Comparison of ENCODE assay signal across 1 cellular context in genomic region chr18:63936156-63936931, GRCh38.
A peak's percentile ranks its signal among the peaks of the same experiment; 100 is the strongest.
TF ChIP-seq lines count a peak whose summit lies in the region.

No MANE protein-coding gene starts in this region.

TF ChIP-seq in H1, 55 proteins besides CTCF, POLR2A, EP300 and RAD21:
- TF ChIP-seq CHD7 (IDR thresholded peaks at IDR 0.05; ENCODE audit: insufficient replicate concordance, low read length) (peak; percentile 48), JUND (IDR thresholded peaks at IDR 0.05; ENCODE audit: low read length) (no peak), ASH2L (IDR thresholded peaks at IDR 0.05; ENCODE audit: low read length) (peak; percentile 76), KDM4A (IDR thresholded peaks at IDR 0.05; ENCODE audit: low read depth, low read length, severe bottlenecking) (peak; percentile 92), TEAD4 (IDR thresholded peaks at IDR 0.05; ENCODE audit: low read depth, low read length) (no peak), RXRA (IDR thresholded peaks at IDR 0.05; ENCODE audit: insufficient read depth, low read depth, low read length) (no peak), MAX (IDR thresholded peaks at IDR 0.05) (peak; percentile 60; the same call in 1 of the 2 replicates), HDAC6 (IDR thresholded peaks at IDR 0.05; ENCODE audit: low read depth, low read length) (no peak), CBX5 (IDR thresholded peaks at IDR 0.05; ENCODE audit: low read depth, low read length) (no peak), SIN3A (conservative IDR thresholded peaks at IDR 0.05 in 1 of 2, IDR thresholded peaks at IDR 0.05 in 1 of 2; ENCODE audit: low read depth in 1 of 2, low read length in 2 of 2) (no peak), CHD1 (IDR thresholded peaks at IDR 0.05; ENCODE audit: low read depth, low read length) (no peak), SUZ12 (IDR thresholded peaks at IDR 0.05; ENCODE audit: low read length) (peak; percentile 20; the same call in 1 of the 2 replicates), POU5F1 (IDR thresholded peaks at IDR 0.05; ENCODE audit: low read depth, low read length) (no peak), KDM1A (IDR thresholded peaks at IDR 0.05; ENCODE audit: borderline replicate concordance, low read length) (peak; percentile 12; the same call in 1 of the 2 replicates), SRF (IDR thresholded peaks at IDR 0.05; ENCODE audit: low read depth, low read length) (no peak), PHF8 (conservative IDR thresholded peaks at IDR 0.05; ENCODE audit: low read depth, low read length) (0 out of 2 replicates have a peak, but pooled peaks have one; percentile 37), BRCA1 (IDR thresholded peaks at IDR 0.05; ENCODE audit: low read depth, low read length) (no peak), TAF1 (IDR thresholded peaks at IDR 0.05; ENCODE audit: low read depth, low read length) (peak; percentile 43; the same call in 1 of the 2 replicates), E2F6 (IDR thresholded peaks at IDR 0.05) (peak; percentile 93), HDAC2 (IDR thresholded peaks at IDR 0.05; ENCODE audit: borderline replicate concordance in 1 of 2, low read depth in 2 of 2, low read length in 2 of 2) (peak in 1 of 2 experiments; percentile 65; a peak in 1 of 4 replicates), TBP (IDR thresholded peaks at IDR 0.05; ENCODE audit: low read depth, low read length) (peak; percentile 55; the same call in 1 of the 2 replicates), CREB1 (IDR thresholded peaks at IDR 0.05) (peak; percentile 76)
